In the genomic region with DNA sequence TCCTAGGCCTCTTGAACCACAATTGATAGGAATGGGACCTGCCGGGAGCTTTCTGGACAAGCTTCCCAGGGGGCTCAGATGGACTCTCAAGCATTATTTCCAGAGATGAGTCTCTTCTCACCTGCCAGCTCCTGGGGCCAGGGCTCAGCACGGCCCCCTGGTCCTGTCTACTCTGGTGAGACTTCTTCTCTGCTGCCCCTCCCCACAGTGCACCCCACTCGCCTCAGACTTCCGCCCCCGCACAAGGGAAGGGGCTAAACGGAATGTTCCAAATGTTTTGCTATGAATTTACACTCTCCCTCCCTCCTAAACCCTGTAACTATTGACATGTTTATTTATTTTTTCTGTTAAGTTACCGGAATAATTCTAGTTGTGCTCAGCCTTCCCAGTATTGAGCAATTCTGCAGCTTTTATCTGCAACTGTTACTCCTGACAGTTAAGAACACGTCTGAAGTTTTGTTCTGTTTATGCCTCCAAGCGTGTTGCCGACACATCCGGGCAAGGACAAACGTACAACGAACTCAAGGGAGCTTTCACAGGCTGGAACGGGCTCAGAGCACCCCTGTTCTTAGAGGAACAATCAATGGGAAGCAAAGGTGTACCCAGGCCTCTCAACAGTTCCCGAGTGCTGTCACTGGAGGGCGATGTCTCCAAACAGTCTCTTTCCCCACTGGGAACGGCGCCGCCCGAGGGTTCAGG, we compare ENCODE assay signal across 8 cellular contexts. TPM values are rescaled to one million over a fixed set of nuclear protein-coding genes. Genes with fewer than 3 reads are reported as not detected.
DNase-seq lines count a peak whose midpoint lies in the region; ATAC-seq, FAIRE-seq and TF ChIP-seq lines count a peak whose summit lies in the region.

No MANE protein-coding gene starts in this region.

- DNase-seq in Right ventricle myocardium inferior (ENCODE audit: missing footprints) (peak; percentile 81), cardiac septum (ENCODE audit: low spot score) (no peak), HAP-1 (ENCODE audit: low spot score in 2 of 2) (peak; percentile 68 to 88), LHCN-M2 (ENCODE audit: low read depth) (peak; percentile 66), bronchial epithelial cell (ENCODE audit: low read depth) (peak; percentile 52), kidney glomerular epithelial cell (lab: John Stamatoyannopoulos, UW) (peak; percentile 45)
- peak in 2 of 3 donors; percentile 25 to 39 for DNase-seq in stimulated activated CD4-positive, alpha-beta T cell treated with anti-CD3 and anti-CD28 coated beads, TNF-alpha, amount 100 ng/mL, for 48 hours (ENCODE audit: low read depth in 3 of 3)

- in situ Hi-C loops in HAP-1 (cut with MboI; ENCODE audit: low sequenced_read_pairs), result loop anchor here (25.0 kb wide), 1 partner anchor 211 kb away; the partner anchor contains the start of gene ATRNL1

- no peak overlapping the region for H3K4me3 ChIP-seq in HAP-1
- H3K4me3 ChIP-seq in bronchial epithelial cell (ENCODE audit: low read depth, low read length), result no peak overlapping the region

- no peaks in the 10 kb centered on the region for H3K9me3 ChIP-seq in HAP-1

- intact Hi-C loops in Right ventricle myocardium inferior (cut with DNase I) (loop anchor here (1.0 kb wide), 1 partner anchor 253 kb away; no protein-coding TSS in a partner anchor), cardiac septum (cut with DNase I) (loop anchor here (2.0 to 10.0 kb wide), 2 partner anchors 218 to 252 kb away; partner anchors contain the start of gene ATRNL1)

- peak; percentile 96 for TF ChIP-seq CTCF in bronchial epithelial cell (IDR thresholded peaks at IDR 0.05; ENCODE audit: insufficient read depth, low read length, severe bottlenecking)

- no peaks in the 10 kb centered on the region for H3K36me3 ChIP-seq in HAP-1 (replicated peaks)
- H3K36me3 ChIP-seq in bronchial epithelial cell (ENCODE audit: control insufficient read depth, insufficient read depth, low read length), result no peaks in the 10 kb centered on the region

- ATAC-seq in Right ventricle myocardium inferior (peak; percentile 69), SK-N-SH treated with all-trans-retinoic acid at 6 μM for 48 hours (peak; percentile 94)

- H3K4me1 ChIP-seq in HAP-1, result peaks cover 4% of the 10 kb centered on the region

- FAIRE-seq in bronchial epithelial cell (lab: Jason Lieb, UNC), result peak; percentile 55

- H3K27me3 ChIP-seq in HAP-1 (ENCODE audit: low read depth) (no peaks in the 10 kb centered on the region; the same call in 1 of the 2 replicates), bronchial epithelial cell (ENCODE audit: control insufficient read depth, insufficient read depth, low read length) (no peaks in the 10 kb centered on the region)

TF ChIP-seq in SK-N-SH treated with all-trans-retinoic acid at 6 μM for 48 hours, 23 proteins besides CTCF, POLR2A, EP300 and RAD21:
- TF ChIP-seq RARB (CRISPR knock-in tag; IDR thresholded peaks at IDR 0.05), result no peak
- 0 out of 2 replicates have a peak, but pooled peaks have one; percentile 14 for TF ChIP-seq TCF4 (CRISPR knock-in tag; IDR thresholded peaks at IDR 0.05; ENCODE audit: borderline replicate concordance)

RNA-seq across cellular contexts. Expression of gene FHIP2A, which starts 55.2 kb away (rescaled TPM):
- total RNA-seq in Right ventricle myocardium inferior, result 25.2 TPM
- total RNA-seq in cardiac septum, result 26.5 TPM
- 19.1 and 19.3 TPM in 2 replicates for total RNA-seq in LHCN-M2 (2014; rRNA removed)
- polyA plus RNA-seq in LHCN-M2 (2012), result 12.4 TPM
- 6.8 and 7.9 TPM in 2 replicates for total RNA-seq in bronchial epithelial cell
